Comparison of ENCODE assay signal across 1 cellular context in the genomic region with DNA sequence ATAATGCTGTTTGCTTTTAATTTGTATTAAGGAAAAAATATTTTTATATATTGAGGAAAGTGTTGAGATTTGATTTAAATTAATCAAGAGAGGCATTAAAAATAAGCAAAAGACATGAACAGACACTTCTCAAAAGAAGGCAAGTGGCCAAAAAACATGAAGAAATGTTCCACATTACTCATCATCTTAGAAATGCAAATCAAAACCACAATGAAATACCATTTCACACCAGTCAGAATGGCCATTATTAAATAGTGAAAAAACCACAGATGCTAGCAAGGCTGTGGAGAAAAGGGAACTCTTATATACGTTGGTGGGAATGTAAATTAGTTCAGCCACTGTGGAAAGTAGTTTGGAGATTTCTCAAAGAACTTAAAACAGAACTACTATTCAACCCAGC.
TF ChIP-seq lines count a peak whose summit lies in the region.

No MANE protein-coding gene starts in this region.

TF ChIP-seq in IMR-90, 13 proteins besides CTCF, POLR2A, EP300 and RAD21 (continued from another document):
- TF ChIP-seq, protein P1, sequence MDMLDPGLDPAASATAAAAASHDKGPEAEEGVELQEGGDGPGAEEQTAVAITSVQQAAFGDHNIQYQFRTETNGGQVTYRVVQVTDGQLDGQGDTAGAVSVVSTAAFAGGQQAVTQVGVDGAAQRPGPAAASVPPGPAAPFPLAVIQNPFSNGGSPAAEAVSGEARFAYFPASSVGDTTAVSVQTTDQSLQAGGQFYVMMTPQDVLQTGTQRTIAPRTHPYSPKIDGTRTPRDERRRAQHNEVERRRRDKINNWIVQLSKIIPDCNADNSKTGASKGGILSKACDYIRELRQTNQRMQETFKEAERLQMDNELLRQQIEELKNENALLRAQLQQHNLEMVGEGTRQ (IDR thresholded peaks at IDR 0.05; ENCODE audit: low read depth, low read length): no peak
- TF ChIP-seq BHLHE40 (IDR thresholded peaks at IDR 0.05; ENCODE audit: low read depth, low read length) (no peak), MAZ (IDR thresholded peaks at IDR 0.05; ENCODE audit: borderline replicate concordance, low read depth, low read length) (no peak), CEBPB (IDR thresholded peaks at IDR 0.05; ENCODE audit: low read depth, low read length) (peak; percentile 74), SMC3 (IDR thresholded peaks at IDR 0.05; ENCODE audit: low read depth, low read length) (no peak), FOS (IDR thresholded peaks at IDR 0.05; ENCODE audit: low read depth, low read length) (peak; percentile 19; the same call in 1 of the 2 replicates)
- TF ChIP-seq, protein P2, sequence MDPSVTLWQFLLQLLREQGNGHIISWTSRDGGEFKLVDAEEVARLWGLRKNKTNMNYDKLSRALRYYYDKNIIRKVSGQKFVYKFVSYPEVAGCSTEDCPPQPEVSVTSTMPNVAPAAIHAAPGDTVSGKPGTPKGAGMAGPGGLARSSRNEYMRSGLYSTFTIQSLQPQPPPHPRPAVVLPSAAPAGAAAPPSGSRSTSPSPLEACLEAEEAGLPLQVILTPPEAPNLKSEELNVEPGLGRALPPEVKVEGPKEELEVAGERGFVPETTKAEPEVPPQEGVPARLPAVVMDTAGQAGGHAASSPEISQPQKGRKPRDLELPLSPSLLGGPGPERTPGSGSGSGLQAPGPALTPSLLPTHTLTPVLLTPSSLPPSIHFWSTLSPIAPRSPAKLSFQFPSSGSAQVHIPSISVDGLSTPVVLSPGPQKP (IDR thresholded peaks at IDR 0.05; ENCODE audit: borderline replicate concordance, low read depth, low read length): no peak
TF ChIP-seq in IMR-90: peak in this region for 2.
